9 cellular contexts compared by ENCODE assay signal in the genomic region with DNA sequence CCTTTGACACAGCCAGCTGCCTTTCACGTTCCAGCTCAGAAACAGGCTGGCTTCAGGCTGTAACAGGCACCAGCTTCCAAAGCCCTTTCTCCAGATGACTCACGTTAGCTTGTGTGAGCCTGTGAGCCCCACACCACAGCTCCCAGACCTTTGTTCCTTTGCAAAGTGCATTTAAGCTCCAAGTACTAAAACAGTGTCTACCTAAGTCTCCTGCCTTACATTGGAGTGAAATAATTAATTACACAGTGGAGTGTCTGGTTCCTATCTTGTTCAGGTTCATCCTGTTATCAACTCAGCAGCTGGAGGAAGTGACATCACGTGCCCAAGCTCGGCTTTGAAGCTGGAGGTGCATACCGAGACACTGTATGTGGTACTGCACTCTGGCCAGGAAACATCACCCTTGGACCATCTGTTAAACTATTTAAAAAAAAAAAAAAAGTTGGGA.
DNase-seq lines count a peak whose midpoint lies in the region; ATAC-seq and TF ChIP-seq lines count a peak whose summit lies in the region.
"Had no signal": no experiment of that assay in that cellular context is flagged by ENCODE, and none has a peak within 500 bp of the region (broad histone marks: within the 10 kb centered on the region; RNA-seq: fewer than 3 reads in every experiment).

No MANE protein-coding gene starts in this region.

- no peak overlapping the region for H3K4me2 ChIP-seq in neuronal stem cell (ENCODE audit: insufficient read depth, low read length, poor library complexity, severe bottlenecking)
- H3K4me2 ChIP-seq: PC-9 had no signal

- H3K4me1 ChIP-seq in neuronal stem cell (ENCODE audit: control insufficient read depth in 2 of 2, insufficient read depth in 1 of 2, low read depth in 1 of 2, low read length in 2 of 2): peaks cover 15 to 33% of the 10 kb centered on the region in 2 donors
- H3K4me1 ChIP-seq in thoracic aorta (ENCODE audit: control insufficient read depth in 1 of 2, low read depth in 2 of 2): peaks cover 43 to 58% of the 10 kb centered on the region in 2 donors

- no peak overlapping the region for H2BK120ac ChIP-seq in neuronal stem cell (ENCODE audit: low read depth, low read length)

- no peak overlapping the region for H2BK12ac ChIP-seq in neuronal stem cell (ENCODE audit: low read length)

- peak overlapping the region; percentile 30 for H3K4me3 Mint-ChIP-seq in activated T-cell treated with anti-CD3 and anti-CD28 coated beads, Interleukin-2, amount 50 U/mL, for 24 hours

- no CpG with 5 or more reads among the region's 5 CpGs for WGBS in neuronal stem cell (ENCODE audit: extremely low coverage in 2 of 2, insufficient read length in 2 of 2, insufficient replicate concordance in 1 of 2), 2 donors

- no peak overlapping the region for H2BK5ac ChIP-seq in neuronal stem cell (ENCODE audit: low read length)

- H3K4me3 ChIP-seq in fibroblast of mammary gland (ENCODE audit: control insufficient read depth, low read depth, low read length) (no peak overlapping the region), neuronal stem cell (ENCODE audit: low read length in 2 of 2) (peak overlapping the region in 1 of 2 donors; percentile 34), thoracic aorta (no peak overlapping the region)
- H3K4me3 ChIP-seq: PC-9 had no signal

- H3K4me1 Mint-ChIP-seq in activated T-cell treated with anti-CD3 and anti-CD28 coated beads, Interleukin-2, amount 50 U/mL, for 24 hours (ENCODE audit: low read depth): peaks cover 67% of the 10 kb centered on the region

- H3K4ac ChIP-seq in neuronal stem cell (ENCODE audit: low read length): no peak overlapping the region

- no peak overlapping the region for H4K91ac ChIP-seq in neuronal stem cell (ENCODE audit: low read depth, low read length, poor library complexity)

- H2BK15ac ChIP-seq in neuronal stem cell (ENCODE audit: low read length): no peak overlapping the region

- H3K27me3 ChIP-seq in neuronal stem cell (ENCODE audit: control insufficient read depth in 3 of 3, insufficient read depth in 3 of 3, low read depth in 1 of 3, low read length in 3 of 3): no peaks in the 10 kb centered on the region
- H3K27me3 ChIP-seq in thoracic aorta (replicated peaks; ENCODE audit: insufficient read depth): no peaks in the 10 kb centered on the region

- no peaks in the 10 kb centered on the region for H3K27me3 Mint-ChIP-seq in activated T-cell treated with anti-CD3 and anti-CD28 coated beads, Interleukin-2, amount 50 U/mL, for 24 hours

- peak overlapping the region; percentile 89 for H2AFZ ChIP-seq in neuronal stem cell (ENCODE audit: low read length)
- H2AFZ ChIP-seq: PC-9 had no signal

- no peak overlapping the region for H3K9ac ChIP-seq in neuronal stem cell (ENCODE audit: low read depth, low read length, poor library complexity)

- TF ChIP-seq CTCF in fibroblast of mammary gland (conservative IDR thresholded peaks at IDR 0.05; ENCODE audit: control insufficient read depth, insufficient read depth, low read depth, low read length) (no peak), thoracic aorta (IDR thresholded peaks at IDR 0.05) (no peak)

- peak overlapping the region; percentile 88 for H3K27ac Mint-ChIP-seq in activated T-cell treated with anti-CD3 and anti-CD28 coated beads, Interleukin-2, amount 50 U/mL, for 24 hours

- H3K23ac ChIP-seq in neuronal stem cell (ENCODE audit: low read depth, low read length, poor library complexity): no peak overlapping the region

- no peaks in the 10 kb centered on the region for H3K9me3 Mint-ChIP-seq in activated T-cell treated with anti-CD3 and anti-CD28 coated beads, Interleukin-2, amount 50 U/mL, for 24 hours

- DNase-seq in NCI-H146 treated with DMSO at 0.1 percent for 48 hours (lab: John Stamatoyannopoulos, UW; ENCODE audit: unreplicated experiment): peak; percentile 8
- peak; percentile 66 for DNase-seq in activated T-cell treated with anti-CD3 and anti-CD28 coated beads, Interleukin-2, amount 50 U/mL, for 24 hours
- DNase-seq in fibroblast of mammary gland (ENCODE audit: low read depth): peak; percentile 83
- peak; percentile 57 for DNase-seq in neuronal stem cell (ENCODE audit: low spot score)
- no peak for DNase-seq in thoracic aorta (ENCODE audit: low spot score)
- no peak for DNase-seq in NCI-H1105 treated with DMSO at 0.1 percent for 48 hours (lab: John Stamatoyannopoulos, UW)

- H3K9me3 ChIP-seq in neuronal stem cell (replicated peaks in 1 of 2; ENCODE audit: control insufficient read depth in 2 of 2, insufficient read depth in 1 of 2, low read depth in 1 of 2, low read length in 2 of 2): no peaks in the 10 kb centered on the region
- H3K9me3 ChIP-seq in thoracic aorta: no peaks in the 10 kb centered on the region

- no peaks in the 10 kb centered on the region for H3K36me3 Mint-ChIP-seq in activated T-cell treated with anti-CD3 and anti-CD28 coated beads, Interleukin-2, amount 50 U/mL, for 24 hours (ENCODE audit: low read depth)

- ATAC-seq in GM18520 (IDR thresholded peaks at IDR 0.05; ENCODE audit: unreplicated experiment) (peak; percentile 50), thoracic aorta (ENCODE audit: insufficient number of reproducible peaks, low FRiP score, low read depth) (peak; percentile 72), GM21717 (IDR thresholded peaks at IDR 0.05; ENCODE audit: unreplicated experiment) (no peak)

- H3K36me3 ChIP-seq in neuronal stem cell (replicated peaks in 1 of 2; ENCODE audit: control insufficient read depth in 2 of 2, insufficient read depth in 2 of 2, low read length in 2 of 2) (no peaks in the 10 kb centered on the region), thoracic aorta (no peaks in the 10 kb centered on the region)

- H2AK5ac ChIP-seq in neuronal stem cell (ENCODE audit: low read depth, low read length): no peak overlapping the region

- no peak overlapping the region for H4K8ac ChIP-seq in neuronal stem cell (ENCODE audit: low read depth, low read length)

- H3K27ac ChIP-seq in neuronal stem cell (replicated peaks; ENCODE audit: low read length) (peak overlapping the region; percentile 93), thoracic aorta (peak overlapping the region; percentile 89 to 94)
- H3K27ac ChIP-seq: PC-9 had no signal

- H3K18ac ChIP-seq in neuronal stem cell (ENCODE audit: low read length): no peak overlapping the region

- no peak overlapping the region for H3K14ac ChIP-seq in neuronal stem cell (ENCODE audit: low read length)

- H3K79me1 ChIP-seq in neuronal stem cell (ENCODE audit: low read depth, low read length): no peaks in the 10 kb centered on the region

Comparison
In these comparisons a context has a peak if more than half of its experiments do, and no peak if none do; other contexts are left out.
1. DNase-seq: peak in NCI-H146 treated with DMSO at 0.1 percent for 48 hours (single experiment), activated T-cell treated with anti-CD3 and anti-CD28 coated beads, Interleukin-2, amount 50 U/mL, for 24 hours (single experiment), fibroblast of mammary gland (single experiment) and neuronal stem cell (single experiment); none in thoracic aorta (single experiment) and NCI-H1105 treated with DMSO at 0.1 percent for 48 hours (single experiment).